ENCODE assay signal across 19 cellular contexts in the genomic region with DNA sequence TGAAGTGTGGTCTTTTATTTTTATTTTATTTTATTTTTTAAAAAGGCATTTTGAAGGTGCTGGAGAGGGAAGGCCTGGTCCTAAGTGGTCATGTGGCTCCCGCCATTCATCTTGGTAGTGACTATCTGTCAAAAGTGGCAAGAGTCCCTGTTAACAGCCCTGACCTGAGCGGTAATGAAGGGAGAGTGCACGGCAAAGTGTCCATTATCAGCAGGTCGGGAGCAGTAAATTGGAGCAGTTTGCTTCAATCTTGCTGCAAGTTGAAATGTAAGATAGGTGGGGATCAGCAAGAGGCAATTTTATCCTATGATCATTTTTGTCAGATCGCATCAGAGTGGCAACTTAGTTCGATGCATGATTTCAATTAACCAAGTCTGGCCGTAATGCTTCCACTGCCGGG.
"Had no signal": no experiment of that assay in that cellular context is flagged by ENCODE, and none has a peak within 500 bp of the region (broad histone marks: within the 10 kb centered on the region; RNA-seq: fewer than 3 reads in every experiment).

No MANE protein-coding gene starts in this region.

- ATAC-seq: foreskin keratinocyte, gastroesophageal sphincter, heart left ventricle, left cardiac atrium, left lobe of liver, lower lobe of right lung, mucosa of descending colon had no signal

- H3K79me2 ChIP-seq: hepatocyte had no signal

- H2AFZ ChIP-seq: hepatocyte had no signal

- H3K27ac Mint-ChIP-seq: mesothelial cell of epicardium, naive B cell had no signal

- H3K27ac ChIP-seq: colonic mucosa, dorsolateral prefrontal cortex, esophagus muscularis mucosa, foreskin keratinocyte, gastroesophageal sphincter, heart left ventricle, hepatocyte, left ventricle myocardium inferior, lower lobe of right lung had no signal

- H3K36me3 ChIP-seq: colonic mucosa, esophagus muscularis mucosa, gastroesophageal sphincter, heart left ventricle, left ventricle myocardium inferior, lower lobe of right lung had no signal

- H3K27me3 ChIP-seq: colonic mucosa, esophagus muscularis mucosa, foreskin keratinocyte, gastroesophageal sphincter, hepatocyte had no signal

- H3K36me3 Mint-ChIP-seq: mesothelial cell of epicardium, naive B cell had no signal

- H3K4me3 Mint-ChIP-seq: mesothelial cell of epicardium had no signal

- H3K9me3 ChIP-seq: colonic mucosa, esophagus muscularis mucosa, gastroesophageal sphincter, heart left ventricle, left ventricle myocardium inferior, lower lobe of right lung, mucosa of descending colon had no signal

- H3K4me3 ChIP-seq: colonic mucosa, dorsolateral prefrontal cortex, esophagus muscularis mucosa, gastroesophageal sphincter, heart left ventricle, hepatocyte, left ventricle myocardium inferior, lower lobe of right lung, mucosa of descending colon had no signal

- H3K9me3 Mint-ChIP-seq: mesothelial cell of epicardium, naive B cell had no signal

- H3K4me1 ChIP-seq: colonic mucosa, esophagus muscularis mucosa, foreskin keratinocyte, gastroesophageal sphincter, heart left ventricle, left ventricle myocardium inferior, lower lobe of right lung had no signal

- H3K4me2 ChIP-seq: hepatocyte had no signal

- DNase-seq: colonic mucosa; dermis blood vessel endothelial cell; dorsolateral prefrontal cortex; effector CD4-positive, alpha-beta T cell; effector memory CD4-positive, alpha-beta T cell; foreskin keratinocyte; heart left ventricle; hypothalamus; left cardiac atrium; left ventricle myocardium inferior; lower lobe of right lung; mesenchymal stem cell; mucosa of descending colon; naive B cell had no signal

- H3K4me1 Mint-ChIP-seq: mesothelial cell of epicardium, naive B cell had no signal
